3 cellular contexts compared by ENCODE assay signal in genomic region chr2:160967523-160967922, GRCh38.
TF ChIP-seq lines count a peak whose summit lies in the region.

No MANE protein-coding gene starts in this region.

TF ChIP-seq in IMR-90, 13 proteins besides CTCF, POLR2A, EP300 and RAD21:
- no peak for TF ChIP-seq BHLHE40 (IDR thresholded peaks at IDR 0.05; ENCODE audit: low read depth, low read length)
- no peak for TF ChIP-seq NFE2L2 (IDR thresholded peaks at IDR 0.05; ENCODE audit: low read depth, low read length)
- TF ChIP-seq MXI1 (IDR thresholded peaks at IDR 0.05; ENCODE audit: borderline replicate concordance, low read depth, low read length) = no peak
- TF ChIP-seq RCOR1 (IDR thresholded peaks at IDR 0.05; ENCODE audit: insufficient replicate concordance, low read length) = no peak
- no peak for TF ChIP-seq CEBPB (IDR thresholded peaks at IDR 0.05; ENCODE audit: low read depth, low read length)
- TF ChIP-seq MAFK (IDR thresholded peaks at IDR 0.05; ENCODE audit: low read depth, low read length) = no peak
- TF ChIP-seq, protein P1, sequence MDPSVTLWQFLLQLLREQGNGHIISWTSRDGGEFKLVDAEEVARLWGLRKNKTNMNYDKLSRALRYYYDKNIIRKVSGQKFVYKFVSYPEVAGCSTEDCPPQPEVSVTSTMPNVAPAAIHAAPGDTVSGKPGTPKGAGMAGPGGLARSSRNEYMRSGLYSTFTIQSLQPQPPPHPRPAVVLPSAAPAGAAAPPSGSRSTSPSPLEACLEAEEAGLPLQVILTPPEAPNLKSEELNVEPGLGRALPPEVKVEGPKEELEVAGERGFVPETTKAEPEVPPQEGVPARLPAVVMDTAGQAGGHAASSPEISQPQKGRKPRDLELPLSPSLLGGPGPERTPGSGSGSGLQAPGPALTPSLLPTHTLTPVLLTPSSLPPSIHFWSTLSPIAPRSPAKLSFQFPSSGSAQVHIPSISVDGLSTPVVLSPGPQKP (IDR thresholded peaks at IDR 0.05; ENCODE audit: borderline replicate concordance, low read depth, low read length) = no peak
- TF ChIP-seq CHD1 (IDR thresholded peaks at IDR 0.05; ENCODE audit: low read depth, low read length) = no peak
- TF ChIP-seq, protein P2, sequence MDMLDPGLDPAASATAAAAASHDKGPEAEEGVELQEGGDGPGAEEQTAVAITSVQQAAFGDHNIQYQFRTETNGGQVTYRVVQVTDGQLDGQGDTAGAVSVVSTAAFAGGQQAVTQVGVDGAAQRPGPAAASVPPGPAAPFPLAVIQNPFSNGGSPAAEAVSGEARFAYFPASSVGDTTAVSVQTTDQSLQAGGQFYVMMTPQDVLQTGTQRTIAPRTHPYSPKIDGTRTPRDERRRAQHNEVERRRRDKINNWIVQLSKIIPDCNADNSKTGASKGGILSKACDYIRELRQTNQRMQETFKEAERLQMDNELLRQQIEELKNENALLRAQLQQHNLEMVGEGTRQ (IDR thresholded peaks at IDR 0.05; ENCODE audit: low read depth, low read length) = no peak
- TF ChIP-seq FOS (IDR thresholded peaks at IDR 0.05; ENCODE audit: low read depth, low read length) = no peak
- TF ChIP-seq MAZ (IDR thresholded peaks at IDR 0.05; ENCODE audit: borderline replicate concordance, low read depth, low read length) = no peak
- no peak for TF ChIP-seq RFX5 (IDR thresholded peaks at IDR 0.05; ENCODE audit: low read depth, low read length)
- no peak for TF ChIP-seq SMC3 (IDR thresholded peaks at IDR 0.05; ENCODE audit: low read depth, low read length)

TF ChIP-seq in H1, 55 proteins besides CTCF, POLR2A, EP300 and RAD21:
- TF ChIP-seq SAP30 (IDR thresholded peaks at IDR 0.05; ENCODE audit: insufficient read depth, insufficient replicate concordance, low read length) = no peak
- TF ChIP-seq JUN (IDR thresholded peaks at IDR 0.05; ENCODE audit: low read depth, low read length) = no peak
- TF ChIP-seq CBX8 (IDR thresholded peaks at IDR 0.05; ENCODE audit: borderline replicate concordance, low read depth, low read length) = no peak

TF ChIP-seq in HEK293T, 16 proteins besides CTCF, POLR2A, EP300 and RAD21:
- no peak for TF ChIP-seq ARNT (IDR thresholded peaks at IDR 0.05)
- no peak for TF ChIP-seq ELF4 (IDR thresholded peaks at IDR 0.05)
- no peak for TF ChIP-seq TARDBP (IDR thresholded peaks at IDR 0.05)
- TF ChIP-seq PKNOX1 (IDR thresholded peaks at IDR 0.05) = no peak
- no peak for TF ChIP-seq CTBP1 (IDR thresholded peaks at IDR 0.05; ENCODE audit: borderline replicate concordance)
- TF ChIP-seq L3MBTL2 (conservative IDR thresholded peaks at IDR 0.05) = no peak
- no peak for TF ChIP-seq FOXM1 (IDR thresholded peaks at IDR 0.05; ENCODE audit: borderline replicate concordance)
- no peak for TF ChIP-seq BHLHE40 (IDR thresholded peaks at IDR 0.05; ENCODE audit: borderline replicate concordance)
- no peak for TF ChIP-seq FOXA1 (IDR thresholded peaks at IDR 0.05)
- no peak for TF ChIP-seq SUZ12 (IDR thresholded peaks at IDR 0.05)
- no peak for TF ChIP-seq LEF1 (IDR thresholded peaks at IDR 0.05; ENCODE audit: borderline replicate concordance)
- no peak for TF ChIP-seq SP1 (IDR thresholded peaks at IDR 0.05)
- no peak for TF ChIP-seq ZNF384 (IDR thresholded peaks at IDR 0.05)
- TF ChIP-seq NFRKB (IDR thresholded peaks at IDR 0.05) = no peak
- no peak for TF ChIP-seq HDGF (IDR thresholded peaks at IDR 0.05; ENCODE audit: borderline replicate concordance)
- TF ChIP-seq FOXK2 (IDR thresholded peaks at IDR 0.05) = no peak
